Comparison of ENCODE assay signal across 8 cellular contexts in the genomic region with DNA sequence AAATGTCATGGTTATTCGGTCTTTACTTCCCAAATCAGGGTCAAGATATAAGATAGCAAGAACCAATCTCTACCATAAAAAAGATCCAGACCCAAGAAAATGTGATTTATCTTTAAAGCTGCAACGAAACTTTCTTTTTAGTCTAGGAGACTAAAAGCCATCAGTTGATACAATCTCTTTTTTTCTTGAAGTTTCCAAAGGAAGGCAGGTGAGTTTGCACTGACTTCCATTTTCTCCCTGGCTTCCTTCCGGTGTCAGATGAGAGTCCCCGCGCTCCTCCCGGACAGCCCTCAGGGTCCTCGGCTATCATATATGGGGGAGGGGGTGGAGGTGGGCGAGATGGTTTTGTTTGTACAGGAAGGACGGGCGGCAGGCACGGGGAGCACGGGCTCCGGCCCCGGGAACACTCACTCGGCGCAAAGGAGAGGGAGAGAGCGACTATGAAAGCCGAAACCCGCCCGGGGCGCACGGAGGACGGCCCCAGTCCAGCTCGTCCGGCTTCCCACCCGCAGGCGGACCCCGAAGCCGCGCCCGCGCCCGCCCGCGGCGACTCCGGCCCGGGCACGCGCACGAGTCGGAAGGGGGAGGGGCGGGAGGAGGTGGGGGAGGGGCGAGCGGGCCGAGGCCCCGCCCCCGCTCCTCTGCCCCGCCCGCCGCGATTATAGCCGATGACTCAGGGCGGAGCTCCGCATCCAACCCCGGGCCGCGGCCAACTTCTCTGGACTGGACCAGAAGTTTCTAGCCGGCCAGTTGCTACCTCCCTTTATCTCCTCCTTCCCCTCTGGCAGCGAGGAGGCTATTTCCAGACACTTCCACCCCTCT. TPM values are rescaled to one million over a fixed set of nuclear protein-coding genes. Genes with fewer than 3 reads are reported as not detected.
A peak's percentile ranks its signal among the peaks of the same experiment; 100 is the strongest.
DNase-seq lines count a peak whose midpoint lies in the region; ATAC-seq lines count a peak whose summit lies in the region.

TSS of gene BAG3 (plus strand) at position 689 of the 822 bp plus-strand sequence. CDS start 296 bp downstream, outside the sequence.

- H3K79me2 ChIP-seq in mesendoderm (ENCODE audit: control insufficient read depth, insufficient read depth, low read length): peaks cover 22% of the 10 kb centered on the region

- H3K4me3 ChIP-seq in NT2/D1 (ENCODE audit: insufficient read length, low read depth) (peak within 1 kb of the TSS; percentile 75), endocrine pancreas (ENCODE audit: control insufficient read depth, insufficient read depth, low read length) (peak within 1 kb of the TSS; percentile 97), mesendoderm (ENCODE audit: low read length) (peak within 1 kb of the TSS; percentile 75)

- H3K4me1 ChIP-seq in NT2/D1 (ENCODE audit: insufficient read depth, insufficient read length) (peaks cover 3% of the 10 kb centered on the region), endocrine pancreas (ENCODE audit: control insufficient read depth, insufficient read depth, low read length) (peaks cover under 1% of the 10 kb centered on the region), mesendoderm (ENCODE audit: control insufficient read depth, low read depth, low read length) (peaks cover 12% of the 10 kb centered on the region)

- H2BK120ac ChIP-seq in mesendoderm (ENCODE audit: low read depth, low read length): peak within 1 kb of the TSS; percentile 15

- no peak within 1 kb of the TSS for H2BK15ac ChIP-seq in mesendoderm (replicated peaks; ENCODE audit: low read depth)

- peak within 1 kb of the TSS; percentile 83 for H3K27ac ChIP-seq in mesendoderm (ENCODE audit: low read depth, low read length)

- peak within 1 kb of the TSS; percentile 96 for H3K56ac ChIP-seq in mesendoderm (ENCODE audit: low read length)

- H2BK5ac ChIP-seq in mesendoderm (ENCODE audit: low read length): peak within 1 kb of the TSS; percentile 87

- peak within 1 kb of the TSS; percentile 83 for H3K9ac ChIP-seq in NT2/D1 (ENCODE audit: insufficient read length, low read depth)
- peak within 1 kb of the TSS; percentile 95 for H3K9ac ChIP-seq in endocrine pancreas (ENCODE audit: control insufficient read depth, insufficient read depth, low read length)
- H3K9ac ChIP-seq in mesendoderm (ENCODE audit: low read length): peak within 1 kb of the TSS; percentile 86

- no peaks in the 10 kb centered on the region for H3K27me3 ChIP-seq in NT2/D1 (ENCODE audit: insufficient read depth, insufficient read length)
- H3K27me3 ChIP-seq in endocrine pancreas (ENCODE audit: control insufficient read depth, insufficient read depth, low read length): no peaks in the 10 kb centered on the region
- H3K27me3 ChIP-seq in mesendoderm (ENCODE audit: insufficient read depth, low read length, poor library complexity): no peaks in the 10 kb centered on the region

- DNase-seq in AML-193 (lab: John Stamatoyannopoulos, UW): peak; percentile 42 to 43
- DNase-seq in NT2/D1 (ENCODE audit: low read depth, low spot score): peak; percentile 51
- DNase-seq in activated CD8-positive, alpha-beta memory T cell treated with anti-CD3 and anti-CD28 coated beads, Interleukin-2, amount 50 U/mL, for 1 hour (ENCODE audit: extremely low read depth): peak; percentile 44
- DNase-seq in mesendoderm: peak; percentile 91
- DNase-seq in stimulated activated CD8-positive, alpha-beta memory T cell treated with anti-CD3 and anti-CD28 coated beads, Interleukin-12 subunit alpha, Interleukin-12 subunit beta, amount 100 ng/mL, for 4 hours (ENCODE audit: low read depth): peak; percentile 73

- H4K5ac ChIP-seq in mesendoderm (ENCODE audit: low read length): no peak within 1 kb of the TSS

- H3K36me3 ChIP-seq in NT2/D1 (ENCODE audit: insufficient read depth, insufficient read length, low read length) (peaks cover 21% of the 10 kb centered on the region), endocrine pancreas (ENCODE audit: control insufficient read depth, insufficient read depth, low read length) (peaks cover 3% of the 10 kb centered on the region), mesendoderm (ENCODE audit: control insufficient read depth, insufficient read depth, low read length) (no peaks in the 10 kb centered on the region)

- ATAC-seq in GM19023 (IDR thresholded peaks at IDR 0.05; ENCODE audit: unreplicated experiment): peak; percentile 86
- ATAC-seq in HG03280 (IDR thresholded peaks at IDR 0.05; ENCODE audit: unreplicated experiment): peak; percentile 77

- peak within 1 kb of the TSS; percentile 46 for H3K4me2 ChIP-seq in mesendoderm (ENCODE audit: low read length)

- peaks cover 9% of the 10 kb centered on the region for H3K79me1 ChIP-seq in mesendoderm (ENCODE audit: low read length)

- H3K18ac ChIP-seq in mesendoderm (ENCODE audit: low read length): peak within 1 kb of the TSS; percentile 91

- H4K8ac ChIP-seq in mesendoderm (ENCODE audit: low read depth, low read length): no peak within 1 kb of the TSS

- peak within 1 kb of the TSS; percentile 17 for H3K23ac ChIP-seq in mesendoderm (ENCODE audit: low read length)

- peaks cover 4% of the 10 kb centered on the region; the same call in 1 of the 2 replicates for H3K9me3 ChIP-seq in NT2/D1 (ENCODE audit: insufficient read depth, low read length)
- H3K9me3 ChIP-seq in endocrine pancreas (ENCODE audit: control insufficient read depth, low read length): no peaks in the 10 kb centered on the region

- WGBS in mesendoderm (ENCODE audit: extremely low coverage, insufficient coverage, low lambda C conversion rate): no CpG with 5 or more reads among the region's 60 CpGs

- no peak within 1 kb of the TSS for H2AK5ac ChIP-seq in mesendoderm (ENCODE audit: low read length)

- peak within 1 kb of the TSS; percentile 87 for H3K4ac ChIP-seq in mesendoderm (ENCODE audit: low read depth, low read length)

RNA-seq across cellular contexts. Expression of gene BAG3, which starts in this region (rescaled TPM):
- polyA plus RNA-seq in mesendoderm (2013, experiment 1 of 2): 16.0 TPM
- polyA plus RNA-seq in mesendoderm (2013, experiment 2 of 2): 16.9 TPM

Comparison
In these comparisons a context has a peak if more than half of its experiments do, and no peak if none do; other contexts are left out.
1. Peak in every context shown above with its lines: DNase-seq, ATAC-seq, H3K4me3 ChIP-seq and H3K27ac ChIP-seq.